21 cellular contexts compared by ENCODE assay signal in genomic region chr3:71281173-71281738, GRCh38.
"Had no signal": no experiment of that assay in that cellular context is flagged by ENCODE, and none has a peak within 500 bp of the region (broad histone marks: within the 10 kb centered on the region; RNA-seq: fewer than 3 reads in every experiment).

No MANE protein-coding gene starts in this region.

- H3K27me3 ChIP-seq: gastroesophageal sphincter, heart left ventricle, sigmoid colon, tibial nerve had no signal

- H3K4me3 ChIP-seq: gastroesophageal sphincter, heart left ventricle, lower lobe of right lung, sigmoid colon, smooth muscle cell, tibial nerve had no signal

- ATAC-seq: gastroesophageal sphincter; heart left ventricle; left colon; lower lobe of right lung; natural killer cell; stimulated activated naive CD8-positive, alpha-beta T cell treated with anti-CD3 and anti-CD28 coated beads, Interleukin-15, amount 100 ng/mL, for 72 hours; T-helper 17 cell had no signal

- H3K9me3 Mint-ChIP-seq: activated T-helper 2 cell treated with anti-CD3 and anti-CD28 coated beads, Interferon-gamma antibody, Interleukin-2, Interleukin-4, amounts not matched to agents 10 μg/mL and 5 μg/mL and 100 μg/mL, durations not matched to agents 14 hours and 24 hours and 36 hours; brain; natural killer cell; stimulated activated naive CD8-positive, alpha-beta T cell treated with anti-CD3 and anti-CD28 coated beads, Interleukin-15, amount 100 ng/mL, for 72 hours had no signal

- H3K4me1 ChIP-seq: heart left ventricle, lower lobe of right lung, sigmoid colon, tibial nerve had no signal

- H3K4me3 Mint-ChIP-seq: brain; natural killer cell; stimulated activated naive CD8-positive, alpha-beta T cell treated with anti-CD3 and anti-CD28 coated beads, Interleukin-15, amount 100 ng/mL, for 72 hours; T-helper 17 cell had no signal

- H3K27ac ChIP-seq: epithelial cell of prostate, gastroesophageal sphincter, heart left ventricle, lower lobe of right lung, sigmoid colon, tibial nerve, VCaP had no signal

- H3K36me3 ChIP-seq: gastroesophageal sphincter, heart left ventricle, lower lobe of right lung, sigmoid colon, tibial nerve had no signal

- H3K27me3 Mint-ChIP-seq: brain; stimulated activated naive CD8-positive, alpha-beta T cell treated with anti-CD3 and anti-CD28 coated beads, Interleukin-15, amount 100 ng/mL, for 72 hours; T-helper 17 cell had no signal

- H3K4me2 ChIP-seq: smooth muscle cell had no signal

- H3K36me3 Mint-ChIP-seq: brain, natural killer cell had no signal

- H3K4me1 Mint-ChIP-seq: brain, natural killer cell had no signal

- DNase-seq: activated CD4-positive, alpha-beta T cell treated with anti-CD3 and anti-CD28 coated beads, Interleukin-2, amount 50 U/mL, for 1 hour; activated CD4-positive, CD25-positive, alpha-beta regulatory T cell treated with anti-CD3 and anti-CD28 coated beads, Interleukin-2, amount 50 U/mL, for 72 hours; activated naive CD4-positive, alpha-beta T cell; activated T-cell treated with anti-CD3 and anti-CD28 coated beads, Interleukin-2, amount 50 U/mL, for 1 hour; anterior cingulate cortex; heart left ventricle; left colon; lower lobe of right lung; natural killer cell; sigmoid colon; stimulated activated CD4-positive, alpha-beta T cell treated with anti-CD3 and anti-CD28 coated beads, Interleukin-15, amount 100 ng/mL, for 24 hours; stimulated activated naive CD8-positive, alpha-beta T cell treated with anti-CD3 and anti-CD28 coated beads, Interleukin-15, amount 100 ng/mL, for 72 hours; SW 1271; T-helper 17 cell had no signal

- H3K9me3 ChIP-seq: gastroesophageal sphincter, heart left ventricle, lower lobe of right lung, sigmoid colon, tibial nerve had no signal

- H3K27ac Mint-ChIP-seq: activated T-helper 2 cell treated with anti-CD3 and anti-CD28 coated beads, Interferon-gamma antibody, Interleukin-2, Interleukin-4, amounts not matched to agents 10 μg/mL and 5 μg/mL and 100 μg/mL, durations not matched to agents 14 hours and 24 hours and 36 hours; brain; natural killer cell; T-helper 17 cell had no signal
